Comparison of ENCODE assay signal across 24 cellular contexts in the genomic region with DNA sequence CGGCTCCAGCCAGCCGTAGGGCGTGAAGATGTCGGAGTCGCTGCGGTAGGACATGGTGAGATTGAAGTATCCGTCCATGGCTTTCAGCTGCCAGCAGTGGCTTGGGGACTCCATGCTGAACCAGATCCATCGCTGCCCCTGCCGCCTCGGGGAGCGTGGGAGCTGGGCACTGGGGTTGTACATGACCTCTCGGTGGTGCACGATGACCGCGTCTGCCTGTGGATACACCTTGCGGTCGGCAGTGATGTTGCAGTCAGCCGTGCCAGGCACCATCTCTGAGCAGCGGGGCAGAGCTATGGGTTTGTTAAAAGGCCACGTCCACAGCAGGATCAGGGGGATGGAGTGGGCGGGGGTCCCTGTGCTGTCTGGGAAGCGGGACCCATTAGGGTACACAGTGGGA. TPM values are rescaled to one million over a fixed set of nuclear protein-coding genes. Genes with fewer than 3 reads are reported as not detected.
"Had no signal": no experiment of that assay in that cellular context is flagged by ENCODE, and none has a peak within 500 bp of the region (broad histone marks: within the 10 kb centered on the region; RNA-seq: fewer than 3 reads in every experiment).

No MANE protein-coding gene starts in this region.

- H3K27me3 ChIP-seq: ovary, testis had no signal

- H3K4me3 ChIP-seq: ascending aorta, coronary artery, ovary, smooth muscle cell, testis had no signal

- H3K27ac Mint-ChIP-seq: activated CD4-positive, alpha-beta T cell treated with anti-CD3 and anti-CD28 coated beads, Interleukin-2, amount 10 ng/mL, durations not matched to agents 7 days and 5 days; activated naive CD4-positive, alpha-beta T cell treated with anti-CD3 and anti-CD28 coated beads, Interleukin-2, amount 50 U/mL, for 24 hours had no signal

- H3K4me3 Mint-ChIP-seq: activated CD4-positive, alpha-beta T cell treated with anti-CD3 and anti-CD28 coated beads, Interleukin-2, amount 10 ng/mL, durations not matched to agents 7 days and 5 days; activated naive CD4-positive, alpha-beta T cell treated with anti-CD3 and anti-CD28 coated beads, Interleukin-2, amount 50 U/mL, for 24 hours; central memory CD8-positive, alpha-beta T cell had no signal

- H3K27me3 Mint-ChIP-seq: activated CD4-positive, alpha-beta T cell treated with anti-CD3 and anti-CD28 coated beads, Interleukin-2, amount 10 ng/mL, durations not matched to agents 7 days and 5 days; activated naive CD4-positive, alpha-beta T cell treated with anti-CD3 and anti-CD28 coated beads, Interleukin-2, amount 50 U/mL, for 24 hours had no signal

- DNase-seq: activated CD4-positive, alpha-beta T cell treated with anti-CD3 and anti-CD28 coated beads, Interleukin-2, amount 10 ng/mL, durations not matched to agents 7 days and 5 days; activated CD8-positive, alpha-beta memory T cell treated with anti-CD3 and anti-CD28 coated beads, Interleukin-2, amount 50 U/mL, for 48 hours; activated gamma-delta T cell; activated T-cell treated with anti-CD3 and anti-CD28 coated beads, Interleukin-2, amount 50 U/mL, for 48 hours; erythroblast; foreskin melanocyte; left ventricle myocardium superior; ovary; stimulated activated CD4-positive, alpha-beta T cell treated with anti-CD3 and anti-CD28 coated beads, Interleukin-4, amount 100 ng/mL, for 1 hour; testis had no signal

- H3K27ac ChIP-seq: ascending aorta, coronary artery, ovary, testis had no signal

- H3K36me3 Mint-ChIP-seq: activated naive CD4-positive, alpha-beta T cell treated with anti-CD3 and anti-CD28 coated beads, Interleukin-2, amount 50 U/mL, for 24 hours had no signal

- H3K4me2 ChIP-seq: smooth muscle cell had no signal

- ATAC-seq: activated CD4-positive, CD25-positive, alpha-beta regulatory T cell treated with anti-CD3 and anti-CD28 coated beads, Interleukin-2, amount 50 U/mL, for 24 hours; left ventricle myocardium superior; sciatic nerve had no signal

- H3K36me3 ChIP-seq: ascending aorta, ovary had no signal

- H3K9me3 ChIP-seq: ascending aorta, ovary, testis had no signal

- H3K9me3 Mint-ChIP-seq: activated CD4-positive, alpha-beta T cell treated with anti-CD3 and anti-CD28 coated beads, Interleukin-2, amount 10 ng/mL, durations not matched to agents 7 days and 5 days; activated naive CD4-positive, alpha-beta T cell treated with anti-CD3 and anti-CD28 coated beads, Interleukin-2, amount 50 U/mL, for 24 hours had no signal

RNA-seq across cellular contexts. Expression of gene FUT6, which starts 7.5 kb away (rescaled TPM):
- total RNA-seq: activated CD4-positive, alpha-beta T cell treated with anti-CD3 and anti-CD28 coated beads, Interleukin-2, amount 10 ng/mL, durations not matched to agents 7 days and 5 days; ascending aorta; left ventricle myocardium superior; myocyte; pulmonary artery endothelial cell; sciatic nerve; smooth muscle cell; T-helper 1 cell treated with Interleukin-12 subunit alpha and Interleukin-12 subunit beta and Interleukin-4 antibody, amounts not matched to agents 30 ng/mL and 1 ng/mL, for 36 hours had no signal
- polyA plus RNA-seq: neural cell, ovary, smooth muscle cell had no signal

RNA-seq across cellular contexts. Expression of gene FUT3, which starts 19.2 kb away (rescaled TPM):
- total RNA-seq: activated CD4-positive, alpha-beta T cell treated with anti-CD3 and anti-CD28 coated beads, Interleukin-2, amount 10 ng/mL, durations not matched to agents 7 days and 5 days; ascending aorta; left ventricle myocardium superior; myocyte; pulmonary artery endothelial cell; sciatic nerve; T-helper 1 cell treated with Interleukin-12 subunit alpha and Interleukin-12 subunit beta and Interleukin-4 antibody, amounts not matched to agents 30 ng/mL and 1 ng/mL, for 36 hours had no signal

RNA-seq across cellular contexts. Expression of gene NRTN, which starts 27.2 kb away (rescaled TPM):
- total RNA-seq: myocyte, sciatic nerve had no signal

RNA-seq across cellular contexts. Expression of gene FUT5, which starts 38.3 kb away (rescaled TPM):
- total RNA-seq: activated CD4-positive, alpha-beta T cell treated with anti-CD3 and anti-CD28 coated beads, Interleukin-2, amount 10 ng/mL, durations not matched to agents 7 days and 5 days; ascending aorta; kidney epithelial cell; left ventricle myocardium superior; myocyte; pulmonary artery endothelial cell; smooth muscle cell; T-helper 1 cell treated with Interleukin-12 subunit alpha and Interleukin-12 subunit beta and Interleukin-4 antibody, amounts not matched to agents 30 ng/mL and 1 ng/mL, for 36 hours; ureter had no signal
- polyA plus RNA-seq: adipose tissue, neural cell, ovary, smooth muscle cell had no signal
